12 cellular contexts compared by ENCODE assay signal in the genomic region with DNA sequence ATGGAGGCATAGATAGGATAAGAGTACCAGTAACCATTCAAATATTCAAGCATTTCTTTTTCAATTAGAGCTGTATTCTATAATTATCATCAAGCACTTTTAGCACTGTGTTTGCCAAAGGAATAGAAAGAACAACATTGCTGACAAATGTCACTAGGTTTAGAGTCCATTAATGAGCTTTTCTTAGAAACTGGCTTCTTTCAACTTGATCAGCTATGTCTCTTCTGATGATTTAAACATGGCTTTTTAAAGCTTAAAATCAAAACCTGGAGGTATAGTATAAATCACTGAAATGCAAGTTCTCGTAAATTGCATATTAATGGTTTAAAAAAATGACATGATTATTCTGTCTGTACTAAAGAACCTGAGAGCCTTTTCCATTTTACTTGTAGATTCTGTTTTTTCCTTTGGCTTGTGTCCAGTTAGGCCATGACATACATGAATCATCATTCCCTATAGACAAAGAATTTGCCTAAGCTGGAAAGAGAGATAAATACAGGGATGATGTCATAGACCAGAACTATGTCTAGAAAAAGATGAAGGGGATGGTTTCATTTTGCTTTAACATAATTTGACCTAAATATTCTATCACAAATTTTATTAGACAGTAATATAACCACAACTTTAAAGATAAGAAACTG.
DNase-seq lines count a peak whose midpoint lies in the region; ATAC-seq and TF ChIP-seq lines count a peak whose summit lies in the region.
"Had no signal": no experiment of that assay in that cellular context is flagged by ENCODE, and none has a peak within 500 bp of the region (broad histone marks: within the 10 kb centered on the region; RNA-seq: fewer than 3 reads in every experiment).

No MANE protein-coding gene starts in this region.

- no peak for ATAC-seq in GM18519 (IDR thresholded peaks at IDR 0.05; ENCODE audit: low FRiP score, unreplicated experiment)
- ATAC-seq: T-cell had no signal

- DNase-seq in DMS153 (lab: John Stamatoyannopoulos, UW) (peak; percentile 42), NCI-H146 (lab: John Stamatoyannopoulos, UW) (peak; percentile 61), astrocyte of the hippocampus (ENCODE audit: low read depth, low spot score) (peak; percentile 75), lung microvascular endothelial cell (ENCODE audit: low read depth in 2 of 2) (peak; percentile 7 to 71), NCI-H82 (lab: John Stamatoyannopoulos, UW) (no peak), GM19240 (ENCODE audit: insufficient read length, low spot score) (no peak), BE2C (no peak)
- DNase-seq: NCI-H1048, T-cell had no signal

- no peak overlapping the region for H3K4me3 ChIP-seq in BE2C (ENCODE audit: low read depth, low read length)
- H3K4me3 ChIP-seq: coronary artery, prostate gland had no signal

- no peaks in the 10 kb centered on the region for H3K27me3 ChIP-seq in BE2C

- H3K4me1 ChIP-seq in BE2C, result no peaks in the 10 kb centered on the region
- H3K4me1 ChIP-seq: prostate gland had no signal

- TF ChIP-seq CTCF in BE2C (IDR thresholded peaks at IDR 0.05; ENCODE audit: low read depth, low read length), result no peak

- no peaks in the 10 kb centered on the region for H3K9me3 ChIP-seq in BE2C
- H3K9me3 ChIP-seq: prostate gland had no signal

- H3K36me3 ChIP-seq in BE2C, result no peaks in the 10 kb centered on the region
- H3K36me3 ChIP-seq: prostate gland had no signal

Comparison
In these comparisons a context has a peak if more than half of its experiments do, and no peak if none do; other contexts are left out.
1. DNase-seq: peak in DMS153 (single experiment), NCI-H146 (single experiment), astrocyte of the hippocampus (single experiment) and lung microvascular endothelial cell (2 of 2); none in NCI-H82 (single experiment), GM19240 (single experiment) and BE2C (single experiment).